In the genomic region with DNA sequence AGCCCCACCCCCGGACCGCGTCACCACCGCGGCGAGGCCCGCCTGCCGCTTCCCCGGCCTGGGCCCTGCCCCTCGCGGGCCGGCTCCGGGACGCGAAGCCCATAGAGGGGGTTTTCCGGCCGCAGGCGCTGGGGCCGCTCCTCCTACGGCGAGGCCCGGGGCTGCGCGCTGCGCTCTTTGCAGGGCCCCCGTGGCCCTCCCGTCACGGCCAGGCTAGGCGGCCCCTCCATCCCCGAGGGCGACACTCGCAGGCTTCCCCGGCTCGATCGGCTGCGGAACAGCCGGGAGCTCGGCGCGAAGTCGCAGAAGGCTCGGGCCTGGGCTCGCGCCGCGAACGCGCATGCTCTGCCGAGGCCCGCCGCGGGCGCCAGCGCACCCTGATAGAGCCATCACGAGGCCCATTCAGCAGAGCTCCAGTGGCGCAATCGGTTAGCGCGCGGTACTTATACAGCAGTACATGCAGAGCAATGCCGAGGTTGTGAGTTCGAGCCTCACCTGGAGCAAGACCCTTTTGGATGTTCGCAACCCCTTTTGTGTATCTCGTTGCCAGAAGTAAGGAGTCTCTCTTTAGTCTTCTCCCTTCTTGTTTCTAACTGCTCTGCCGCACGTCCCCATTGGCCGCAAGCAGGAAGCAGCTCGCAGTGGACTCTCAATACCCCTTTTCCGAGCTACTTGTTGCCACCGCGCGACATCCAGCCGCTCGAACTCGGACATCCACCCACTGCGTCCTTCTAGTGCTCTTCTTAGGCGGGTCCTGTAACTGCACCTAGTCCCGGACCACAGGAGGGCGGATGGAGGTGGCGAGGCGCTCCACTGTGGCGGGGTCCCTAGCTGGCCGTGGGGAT, we compare ENCODE assay signal across 8 cellular contexts. TPM values are rescaled to one million over a fixed set of nuclear protein-coding genes. Genes with fewer than 3 reads are reported as not detected.
DNase-seq lines count a peak whose midpoint lies in the region; FAIRE-seq and TF ChIP-seq lines count a peak whose summit lies in the region.

No MANE protein-coding gene starts in this region.

- DNase-seq in ELR (ENCODE audit: low read depth) (peak; percentile 95), H54 (ENCODE audit: insufficient read length, low spot score) (peak; percentile 89), LoVo (ENCODE audit: low spot score) (peak; percentile 91), RWPE1 (ENCODE audit: low spot score) (peak; percentile 91), fibroblast of the aortic adventitia (ENCODE audit: low read depth) (peak; percentile 98), neural crest cell (ENCODE audit: low read depth, low spot score) (peak; percentile 94), stomach (peak; percentile 96)
- DNase-seq in activated effector memory CD4-positive, alpha-beta T cell treated with Interleukin-2 at 50 U/mL for 16 hours = peak; percentile 91

- H3K27me3 Mint-ChIP-seq in neural crest cell (ENCODE audit: low read depth) = peaks cover 10% of the 10 kb centered on the region

- TF ChIP-seq POLR2A in H54 (IDR thresholded peaks at IDR 0.05; ENCODE audit: low read depth, low read length) = peak; percentile 71
- peak in 1 of 4 donors; percentile 9 for TF ChIP-seq POLR2A in stomach (IDR thresholded peaks at IDR 0.05)

- H3K4me3 ChIP-seq in fibroblast of the aortic adventitia (ENCODE audit: low read depth, low read length) (peak overlapping the region; percentile 72), stomach (peak overlapping the region; percentile 49 to 66 (median 54))

- peak overlapping the region; percentile 96 for H3K4me3 Mint-ChIP-seq in neural crest cell

- H3K27ac Mint-ChIP-seq in neural crest cell (ENCODE audit: unreplicated experiment) = peak overlapping the region; percentile 97

- POLR2A ChIA-PET in RWPE1 (lab: Yijun Ruan, JAX; ENCODE audit: low non-redundant PET) = interaction anchor here (0.6 to 1.1 kb wide), 2 partner anchors 14 to 18 kb away, joined by 3 read pairs; no protein-coding TSS in a partner anchor

- peak overlapping the region; percentile 97 for H3K27ac ChIP-seq in RWPE1
- peak overlapping the region; percentile 99 to 100 (median 99) for H3K27ac ChIP-seq in stomach

- no peak for TF ChIP-seq CTCF in RWPE1 (conservative IDR thresholded peaks at IDR 0.05; ENCODE audit: low read depth)
- TF ChIP-seq CTCF in fibroblast of the aortic adventitia (IDR thresholded peaks at IDR 0.05; ENCODE audit: insufficient read depth, low read length) = peak; percentile 12
- TF ChIP-seq CTCF in neural crest cell (conservative IDR thresholded peaks at IDR 0.05) = no peak
- no peak for TF ChIP-seq CTCF in stomach (IDR thresholded peaks at IDR 0.05)

- 0 to 1% (median 1%) methylated on average over 17 to 83 of the region's 83 CpGs for WGBS in stomach, 5 donors

- intact Hi-C loops in stomach (cut with DNase I; ENCODE audit: low total_unique reads) = no loop called here

- no peaks in the 10 kb centered on the region for H3K9me3 ChIP-seq in stomach

- peaks cover 13% of the 10 kb centered on the region for H3K36me3 Mint-ChIP-seq in neural crest cell (ENCODE audit: low read depth)

- no peak for TF ChIP-seq EP300 in stomach (IDR thresholded peaks at IDR 0.05)

- H3K36me3 ChIP-seq in stomach = no peaks in the 10 kb centered on the region

- H3K4me1 ChIP-seq in stomach = peaks cover 10 to 19% (median 17%) of the 10 kb centered on the region in 4 donors

- no peaks in the 10 kb centered on the region for H3K27me3 ChIP-seq in stomach

- peaks cover 30% of the 10 kb centered on the region for H3K4me1 Mint-ChIP-seq in neural crest cell

- CTCF ChIA-PET in RWPE1 (lab: Yijun Ruan, JAX) = interaction anchor here (0.6 kb wide), 3 partner anchors 9 to 966 kb away, joined by 3 to 5 read pairs (median 3); no protein-coding TSS in a partner anchor

- peaks cover 11% of the 10 kb centered on the region for H3K9me3 Mint-ChIP-seq in neural crest cell

- FAIRE-seq in H54 (lab: Jason Lieb, UNC) = peak; percentile 38

RNA-seq across cellular contexts. Expression of gene HAAO, which starts 18.0 kb away (rescaled TPM):
- total RNA-seq in fibroblast of the aortic adventitia (ENCODE audit: low replicate concordance) (0.90 and 5.4 TPM in 2 replicates), neural crest cell (3.5 and 4.9 TPM in 2 replicates), stomach (10 to 100 TPM in 1 of 5 donors, 1 to 10 TPM in 1, under 1 TPM in 1, not detected in 2; 0.89 to 18.5 (median 6.8) TPM)
- 10 to 100 TPM in 2 of 3 donors, 1 to 10 TPM in 1; 4.0 to 23.5 (median 22.8) TPM for polyA plus RNA-seq in stomach

RNA-seq across cellular contexts. Expression of gene OXER1, which starts 46.4 kb away (rescaled TPM):
- total RNA-seq in fibroblast of the aortic adventitia (ENCODE audit: low replicate concordance) = 0.27 TPM in 1 of 2 replicates, not detected in the other
- 1.7 and 1.8 TPM in 2 replicates for total RNA-seq in neural crest cell
- 1 to 10 TPM in 3 of 5 donors, not detected in 2; 1.2 to 7.8 (median 1.3) TPM for total RNA-seq in stomach
- polyA plus RNA-seq in stomach = 1 to 10 TPM in 2 of 3 donors, under 1 TPM in 1; 0.46 to 2.0 (median 1.8) TPM

Comparison
In these comparisons a context has a peak if more than half of its experiments do, and no peak if none do; other contexts are left out.
1. Peak in every context shown above with its lines: DNase-seq, H3K4me3 ChIP-seq and H3K27ac ChIP-seq.